1 cellular context compared by ENCODE assay signal in genomic region chr21:42024261-42024877, GRCh38.
TF ChIP-seq lines count a peak whose summit lies in the region.

No MANE protein-coding gene starts in this region.

TF ChIP-seq in H1, 55 proteins besides CTCF, POLR2A, EP300 and RAD21 (continued from another document):
- TF ChIP-seq, protein P1, sequence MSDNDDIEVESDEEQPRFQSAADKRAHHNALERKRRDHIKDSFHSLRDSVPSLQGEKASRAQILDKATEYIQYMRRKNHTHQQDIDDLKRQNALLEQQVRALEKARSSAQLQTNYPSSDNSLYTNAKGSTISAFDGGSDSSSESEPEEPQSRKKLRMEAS (IDR thresholded peaks at IDR 0.05) = no peak
- TF ChIP-seq CTBP2 (IDR thresholded peaks at IDR 0.05; ENCODE audit: borderline replicate concordance, insufficient read depth, insufficient read length, low read length) = no peak
- no peak for TF ChIP-seq TCF12 (IDR thresholded peaks at IDR 0.05; ENCODE audit: low read depth, low read length)
- no peak for TF ChIP-seq ZNF274 (IDR thresholded peaks at IDR 0.05; ENCODE audit: borderline replicate concordance, extremely low read depth, low read length)
- TF ChIP-seq SRF (IDR thresholded peaks at IDR 0.05; ENCODE audit: low read depth, low read length) = no peak
- no peak for TF ChIP-seq CBX5 (IDR thresholded peaks at IDR 0.05; ENCODE audit: low read depth, low read length)
- no peak for TF ChIP-seq TBP (IDR thresholded peaks at IDR 0.05; ENCODE audit: low read depth, low read length)
- no peak for TF ChIP-seq HDAC2 (IDR thresholded peaks at IDR 0.05; ENCODE audit: borderline replicate concordance in 1 of 2, low read depth in 2 of 2, low read length in 2 of 2)
- TF ChIP-seq TEAD4 (IDR thresholded peaks at IDR 0.05; ENCODE audit: low read depth, low read length) = no peak
